Comparison of ENCODE assay signal across 21 cellular contexts in the genomic region with DNA sequence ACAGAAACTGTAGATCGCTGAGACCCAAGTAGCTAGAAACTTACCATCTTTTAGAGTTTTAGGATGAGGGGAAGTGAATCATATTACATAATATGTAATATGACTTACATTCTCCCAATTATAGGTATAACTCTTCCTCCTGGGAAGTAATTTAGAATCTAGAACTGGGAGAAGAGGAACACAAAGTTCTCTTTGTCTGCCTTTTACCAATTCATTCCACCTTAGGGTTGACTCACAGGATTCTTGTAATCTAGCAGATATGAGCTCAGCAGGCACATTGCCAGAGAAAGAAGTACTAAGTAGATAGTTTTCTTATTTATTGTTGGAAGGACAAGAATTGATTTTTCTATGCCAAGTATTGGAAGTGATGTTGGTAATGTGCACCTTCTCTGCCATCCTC. TPM values are rescaled to one million over a fixed set of nuclear protein-coding genes. Genes with fewer than 3 reads are reported as not detected.
DNase-seq lines count a peak whose midpoint lies in the region; TF ChIP-seq lines count a peak whose summit lies in the region.
"Had no signal": no experiment of that assay in that cellular context is flagged by ENCODE, and none has a peak within 500 bp of the region (broad histone marks: within the 10 kb centered on the region; RNA-seq: fewer than 3 reads in every experiment).

No MANE protein-coding gene starts in this region.

- TF ChIP-seq POLR2A in vagina (IDR thresholded peaks at IDR 0.05): no peak

- no peaks in the 10 kb centered on the region for H4K20me1 ChIP-seq in mammary epithelial cell (ENCODE audit: insufficient read depth, low read length)
- H4K20me1 ChIP-seq: BLaER1 treated with 17β-estradiol and CSF1 and Interleukin-3, amounts not matched to agents 10 nM and 100 nM had no signal

- H3K4me3 ChIP-seq in mammary epithelial cell (replicated peaks in 1 of 3; ENCODE audit: insufficient read depth in 1 of 3, low read depth in 2 of 3, low read length in 3 of 3) (no peak overlapping the region), vagina (no peak overlapping the region)
- H3K4me3 ChIP-seq: BLaER1 treated with 17β-estradiol and CSF1 and Interleukin-3, amounts not matched to agents 10 nM and 100 nM; coronary artery had no signal

- intact Hi-C loops in mammary epithelial cell (cut with micrococcal nuclease): no loop called here
- intact Hi-C loops in vagina (cut with DNase I): no loop called here

- H3K27ac ChIP-seq in mammary epithelial cell (ENCODE audit: insufficient read depth, low read depth, low read length) (no peak overlapping the region), vagina (no peak overlapping the region)
- H3K27ac ChIP-seq: BLaER1 treated with 17β-estradiol and CSF1 and Interleukin-3, amounts not matched to agents 10 nM and 100 nM; coronary artery had no signal

- dilution Hi-C loops in mammary epithelial cell (cut with HindIII; ENCODE audit: low sequenced_read_pairs): no loop called here

- in situ Hi-C loops in mammary epithelial cell (cut with MboI; ENCODE audit: low sequenced_read_pairs in 2 of 2): no loop called here

- no peak overlapping the region for H2AFZ ChIP-seq in mammary epithelial cell (ENCODE audit: low read depth, low read length)

- 81% methylated on average over 1 of the region's 1 CpG for WGBS in mammary epithelial cell (ENCODE audit: low coverage, missing lambda C conversion rate)

- no peaks in the 10 kb centered on the region for H3K36me3 ChIP-seq in mammary epithelial cell (ENCODE audit: insufficient read depth, low read length)
- H3K36me3 ChIP-seq in vagina: no peaks in the 10 kb centered on the region
- H3K36me3 ChIP-seq: BLaER1 treated with 17β-estradiol and CSF1 and Interleukin-3, amounts not matched to agents 10 nM and 100 nM had no signal

- H3K9ac ChIP-seq in mammary epithelial cell (ENCODE audit: insufficient read depth, low read length): no peak overlapping the region
- H3K9ac ChIP-seq: BLaER1 treated with 17β-estradiol and CSF1 and Interleukin-3, amounts not matched to agents 10 nM and 100 nM had no signal

- H3K27me3 ChIP-seq in mammary epithelial cell (ENCODE audit: insufficient read depth, low read length) (no peaks in the 10 kb centered on the region), vagina (no peaks in the 10 kb centered on the region)
- H3K27me3 ChIP-seq: BLaER1 treated with 17β-estradiol and CSF1 and Interleukin-3, amounts not matched to agents 10 nM and 100 nM had no signal

- CTCF ChIA-PET in mammary epithelial cell (lab: Charles Lee; ENCODE audit: low non-redundant PET): no interaction called here

- BruUV-seq in mammary epithelial cell (replicated peaks; lab: Mats Ljungman, UMichigan): no TSS peak

- DNase-seq in Daoy (ENCODE audit: low read depth) (peak; percentile 13), NCI-H226 (peak; percentile 35), mammary epithelial cell (peak; percentile 86), non-pigmented ciliary epithelial cell (ENCODE audit: low read depth) (peak; percentile 36), anterior cingulate cortex (lab: John Stamatoyannopoulos, UW) (no peak), vagina (ENCODE audit: extremely low spot score in 2 of 2) (no peak), NCI-H1092 (lab: John Stamatoyannopoulos, UW) (no peak)
- DNase-seq: activated CD4-positive, alpha-beta memory T cell treated with anti-CD3 and anti-CD28 coated beads, Interleukin-2, amount 10 ng/mL, durations not matched to agents 7 days and 5 days; activated CD4-positive, CD25-positive, alpha-beta regulatory T cell treated with anti-CD3 and anti-CD28 coated beads, Interleukin-2, amount 50 U/mL, for 72 hours; activated effector memory CD4-positive, alpha-beta T cell treated with anti-CD3 and anti-CD28 coated beads, Interleukin-2, amount 50 U/mL, for 16 hours; activated naive CD8-positive, alpha-beta T cell treated with anti-CD3 and anti-CD28 coated beads, Interleukin-2, amount 10 ng/mL, durations not matched to agents 7 days and 5 days; activated T-cell treated with anti-CD3 and anti-CD28 coated beads for 4 hours; HCEC 1CT; kidney; NCI-H1105 treated with DMSO at 0.1 percent for 48 hours; NCI-H2029; NCI-H345; NCI-H82; Right ventricle myocardium superior had no signal

- H3K79me2 ChIP-seq in mammary epithelial cell (ENCODE audit: insufficient read depth, low read length): no peaks in the 10 kb centered on the region

- H3K9me3 ChIP-seq in mammary epithelial cell (replicated peaks; ENCODE audit: insufficient read depth, low read length) (no peaks in the 10 kb centered on the region), vagina (no peaks in the 10 kb centered on the region)
- H3K9me3 ChIP-seq: BLaER1 treated with 17β-estradiol and CSF1 and Interleukin-3, amounts not matched to agents 10 nM and 100 nM had no signal

- peak overlapping the region; percentile 16 for H3K4me2 ChIP-seq in mammary epithelial cell (ENCODE audit: insufficient read depth, low read depth, low read length)

- H3K4me1 ChIP-seq in mammary epithelial cell (ENCODE audit: insufficient read depth, low read length) (peaks cover 10% of the 10 kb centered on the region), vagina (no peaks in the 10 kb centered on the region)

- TF ChIP-seq CTCF in mammary epithelial cell (conservative IDR thresholded peaks at IDR 0.05 in 1 of 2, IDR thresholded peaks at IDR 0.05 in 1 of 2; ENCODE audit: extremely low read depth in 1 of 2, insufficient read depth in 1 of 2, low read depth in 1 of 2, low read length in 2 of 2) (no peak), vagina (IDR thresholded peaks at IDR 0.05) (no peak)

RNA-seq across cellular contexts. Expression of gene CCSER1, which starts 58.0 kb away (rescaled TPM):
- 0.80 and 1.0 TPM in 2 replicates for total RNA-seq in Daoy (2014; rRNA removed; shearing (Covaris generic))
- total RNA-seq in mammary epithelial cell (10 to 100 TPM in 1 of 2 donors, under 1 TPM in 1; 0.26 to 12.0 TPM), vagina (8.1 TPM)
- 0.03 TPM for polyA plus RNA-seq in mammary epithelial cell
- not detected for polyA minus RNA-seq in mammary epithelial cell

Comparison
In these comparisons a context has a peak if more than half of its experiments do, and no peak if none do; other contexts are left out.
1. DNase-seq: peak in Daoy (single experiment), NCI-H226 (single experiment), mammary epithelial cell (single experiment) and non-pigmented ciliary epithelial cell (single experiment); none in anterior cingulate cortex (0 of 58), vagina (0 of 2) and NCI-H1092 (single experiment).